8 cellular contexts compared by ENCODE assay signal in the genomic region with DNA sequence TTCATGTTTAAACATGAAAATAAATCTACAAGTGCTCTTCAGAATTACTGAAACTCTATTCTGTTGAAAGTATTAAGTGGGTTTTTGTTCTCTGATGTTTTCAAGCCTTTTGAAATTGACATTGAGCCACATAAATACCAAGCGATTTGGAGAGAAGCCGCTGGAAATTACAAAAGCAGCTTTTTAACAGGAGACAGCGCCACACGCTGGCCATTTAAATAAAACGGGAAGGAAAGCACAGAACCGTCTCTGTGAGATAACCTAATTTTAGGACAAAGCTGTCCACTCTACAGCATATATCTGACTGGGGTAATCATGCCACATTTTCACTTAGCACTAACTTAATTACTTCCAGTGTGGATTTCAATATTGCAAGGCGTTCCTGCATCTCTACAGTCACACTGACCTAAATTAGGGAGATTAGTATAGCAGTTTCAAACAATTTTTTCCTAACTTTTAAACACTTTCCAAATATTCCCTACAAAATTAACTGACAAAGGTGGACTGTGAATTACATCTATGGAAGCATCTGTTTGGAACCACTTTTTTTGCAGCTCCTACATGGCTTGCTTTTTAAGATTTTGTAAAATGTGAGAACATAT. TPM values are rescaled to one million over a fixed set of nuclear protein-coding genes. Genes with fewer than 3 reads are reported as not detected.
DNase-seq lines count a peak whose midpoint lies in the region; ATAC-seq, FAIRE-seq and TF ChIP-seq lines count a peak whose summit lies in the region.

No MANE protein-coding gene starts in this region.

- H3K4me3 Mint-ChIP-seq in type B pancreatic cell = no peak overlapping the region

- peak; percentile 38 for FAIRE-seq in GM18507 (lab: Jason Lieb, UNC)

- H3K36me3 ChIP-seq in BE2C = no peaks in the 10 kb centered on the region

- TF ChIP-seq CTCF in BE2C (IDR thresholded peaks at IDR 0.05; ENCODE audit: low read depth, low read length) = peak; percentile 60
- peak; percentile 93 for TF ChIP-seq CTCF in type B pancreatic cell (conservative IDR thresholded peaks at IDR 0.05)

- no peaks in the 10 kb centered on the region for H3K27me3 ChIP-seq in BE2C

- H3K4me1 Mint-ChIP-seq in type B pancreatic cell (ENCODE audit: unreplicated experiment) = peaks cover 9% of the 10 kb centered on the region

- H3K9me3 Mint-ChIP-seq in type B pancreatic cell = no peaks in the 10 kb centered on the region

- no peak overlapping the region for H3K4me3 ChIP-seq in BE2C (ENCODE audit: low read depth, low read length)

- H3K4me1 ChIP-seq in BE2C = no peaks in the 10 kb centered on the region

- DNase-seq in BE2C (peak; percentile 18), GM18507 (ENCODE audit: extremely low spot score, insufficient read length, low read depth) (no peak), NCI-H345 treated with DMSO at 0.1 percent for 48 hours (lab: John Stamatoyannopoulos, UW; ENCODE audit: unreplicated experiment) (peak; percentile 42), anterior cingulate cortex (lab: John Stamatoyannopoulos, UW) (peak in 33 of 58 donors; percentile 0 to 38 (median 6)), kidney glomerular epithelial cell (lab: John Stamatoyannopoulos, UW) (peak; percentile 6), type B pancreatic cell (ENCODE audit: extremely low spot score, unreplicated experiment) (no peak), T1000 (lab: John Stamatoyannopoulos, UW) (no peak)

- no peaks in the 10 kb centered on the region for H3K36me3 Mint-ChIP-seq in type B pancreatic cell

- H3K27me3 Mint-ChIP-seq in type B pancreatic cell = peaks cover 45% of the 10 kb centered on the region

- H3K27ac Mint-ChIP-seq in type B pancreatic cell = no peak overlapping the region

- ATAC-seq in HG02678 (IDR thresholded peaks at IDR 0.05; ENCODE audit: unreplicated experiment) = no peak

- H3K9me3 ChIP-seq in BE2C = no peaks in the 10 kb centered on the region

RNA-seq across cellular contexts. Expression of gene ANOS1, which starts 6.8 kb away (rescaled TPM):
- not detected for polyA plus RNA-seq in BE2C (2012; ENCODE audit: insufficient read depth, insufficient read length, low read depth)
- total RNA-seq in type B pancreatic cell (ENCODE audit: low replicate concordance) = 14.3 and 19.9 TPM in 2 replicates

Comparison
In these comparisons a context has a peak if more than half of its experiments do, and no peak if none do; other contexts are left out.
1. DNase-seq: peak in BE2C (single experiment), NCI-H345 treated with DMSO at 0.1 percent for 48 hours (single experiment), anterior cingulate cortex (33 of 58) and kidney glomerular epithelial cell (single experiment); none in GM18507 (single experiment), type B pancreatic cell (single experiment) and T1000 (single experiment).